29 cellular contexts compared by ENCODE assay signal in genomic region chr3:6600237-6600636, GRCh38.
"Had no signal": no experiment of that assay in that cellular context is flagged by ENCODE, and none has a peak within 500 bp of the region (broad histone marks: within the 10 kb centered on the region; RNA-seq: fewer than 3 reads in every experiment).

No MANE protein-coding gene starts in this region.

- H3K36me3 Mint-ChIP-seq: naive B cell; stimulated activated memory B cell treated with anti-CD40 and anti-IgM and Interleukin-4, amounts not matched to agents 10 μg/mL and 1 μg/mL and 100 μg/mL, for 72 hours had no signal

- H3K27me3 ChIP-seq: neutrophil, pancreas, right lobe of liver, sigmoid colon, stomach, thyroid gland, tibial nerve, upper lobe of left lung, vagina had no signal

- H3K4me1 Mint-ChIP-seq: naive thymus-derived CD8-positive, alpha-beta T cell; nephron progenitor cell; neural crest cell had no signal

- FAIRE-seq: pancreas, small intestine, urothelium cell line had no signal

- ATAC-seq: naive thymus-derived CD8-positive, alpha-beta T cell; natural killer cell treated with Interleukin-12 subunit alpha and Interleukin-12 subunit beta and Interleukin-15 and Interleukin-18, amount 100 ng/mL, for 72 hours; pancreas; psoas muscle; right cardiac atrium; right lobe of liver; stimulated activated memory B cell treated with anti-CD40 and anti-IgM and Interleukin-4, amounts not matched to agents 10 μg/mL and 1 μg/mL and 100 μg/mL, for 72 hours had no signal

- H3K27ac ChIP-seq: neutrophil, pancreas, psoas muscle, right lobe of liver, sigmoid colon, stomach, thoracic aorta, thyroid gland, tibial nerve, upper lobe of left lung, vagina had no signal

- H3K36me3 ChIP-seq: neutrophil, pancreas, right lobe of liver, sigmoid colon, stomach, thoracic aorta, thyroid gland, tibial nerve, upper lobe of left lung, vagina had no signal

- H3K27me3 Mint-ChIP-seq: naive B cell; naive thymus-derived CD8-positive, alpha-beta T cell; natural killer cell treated with Interleukin-12 subunit alpha and Interleukin-12 subunit beta and Interleukin-15 and Interleukin-18, amount 100 ng/mL, for 72 hours; stimulated activated memory B cell treated with anti-CD40 and anti-IgM and Interleukin-4, amounts not matched to agents 10 μg/mL and 1 μg/mL and 100 μg/mL, for 72 hours; stimulated activated naive CD8-positive, alpha-beta T cell treated with anti-CD3 and anti-CD28 coated beads, Interleukin-15, Interleukin-2, amounts not matched to agents 100 ng/mL and 50 ng/mL, for 24 hours had no signal

- H3K27ac Mint-ChIP-seq: naive B cell; naive thymus-derived CD8-positive, alpha-beta T cell; natural killer cell treated with Interleukin-12 subunit alpha and Interleukin-12 subunit beta and Interleukin-15 and Interleukin-18, amount 100 ng/mL, for 72 hours; nephron progenitor cell; stimulated activated memory B cell treated with anti-CD40 and anti-IgM and Interleukin-4, amounts not matched to agents 10 μg/mL and 1 μg/mL and 100 μg/mL, for 72 hours; stimulated activated naive CD8-positive, alpha-beta T cell treated with anti-CD3 and anti-CD28 coated beads, Interleukin-15, Interleukin-2, amounts not matched to agents 100 ng/mL and 50 ng/mL, for 24 hours had no signal

- H3K4me3 Mint-ChIP-seq: naive B cell; naive thymus-derived CD8-positive, alpha-beta T cell; natural killer cell treated with Interleukin-12 subunit alpha and Interleukin-12 subunit beta and Interleukin-15 and Interleukin-18, amount 100 ng/mL, for 72 hours; nephron progenitor cell; neural crest cell; stimulated activated memory B cell treated with anti-CD40 and anti-IgM and Interleukin-4, amounts not matched to agents 10 μg/mL and 1 μg/mL and 100 μg/mL, for 72 hours; stimulated activated naive CD8-positive, alpha-beta T cell treated with anti-CD3 and anti-CD28 coated beads, Interleukin-15, Interleukin-2, amounts not matched to agents 100 ng/mL and 50 ng/mL, for 24 hours had no signal

- DNase-seq: naive B cell; naive thymus-derived CD8-positive, alpha-beta T cell; nephron progenitor cell; nucleus accumbens; pancreas; psoas muscle; right cardiac atrium; right lobe of liver; sigmoid colon; small intestine; stimulated activated CD4-positive, alpha-beta T cell treated with anti-CD3 and anti-CD28 coated beads, Interleukin-15, amount 100 ng/mL, for 24 hours; stimulated activated CD4-positive, alpha-beta T cell treated with anti-CD3 and anti-CD28 coated beads, Interleukin-2, amount 100 ng/mL, for 24 hours; stimulated activated CD4-positive, alpha-beta T cell treated with anti-CD3 and anti-CD28 coated beads, Interleukin-2, amount 100 ng/mL, for 48 hours; stimulated activated CD4-positive, alpha-beta T cell treated with anti-CD3 and anti-CD28 coated beads, Interleukin-4, amount 100 ng/mL, for 4 hours; stimulated activated CD8-positive, alpha-beta memory T cell treated with anti-CD3 and anti-CD28 coated beads, Interleukin-4, amount 100 ng/mL, for 48 hours; stimulated activated naive CD4-positive, alpha-beta T cell treated with Interleukin-2 at 50 U/mL for 16 hours; stomach; thyroid gland; trophoblast cell; upper lobe of left lung had no signal

- H3K4me3 ChIP-seq: pancreas, psoas muscle, right lobe of liver, sigmoid colon, stomach, thoracic aorta, thyroid gland, tibial nerve, upper lobe of left lung, vagina had no signal

- H3K4me1 ChIP-seq: pancreas, psoas muscle, right lobe of liver, sigmoid colon, stomach, thyroid gland, tibial nerve, upper lobe of left lung, vagina had no signal

- H3K9me3 ChIP-seq: neutrophil, pancreas, right lobe of liver, sigmoid colon, thoracic aorta, thyroid gland, upper lobe of left lung, vagina had no signal
